ENCODE assay signal across 1 cellular context in the genomic region with DNA sequence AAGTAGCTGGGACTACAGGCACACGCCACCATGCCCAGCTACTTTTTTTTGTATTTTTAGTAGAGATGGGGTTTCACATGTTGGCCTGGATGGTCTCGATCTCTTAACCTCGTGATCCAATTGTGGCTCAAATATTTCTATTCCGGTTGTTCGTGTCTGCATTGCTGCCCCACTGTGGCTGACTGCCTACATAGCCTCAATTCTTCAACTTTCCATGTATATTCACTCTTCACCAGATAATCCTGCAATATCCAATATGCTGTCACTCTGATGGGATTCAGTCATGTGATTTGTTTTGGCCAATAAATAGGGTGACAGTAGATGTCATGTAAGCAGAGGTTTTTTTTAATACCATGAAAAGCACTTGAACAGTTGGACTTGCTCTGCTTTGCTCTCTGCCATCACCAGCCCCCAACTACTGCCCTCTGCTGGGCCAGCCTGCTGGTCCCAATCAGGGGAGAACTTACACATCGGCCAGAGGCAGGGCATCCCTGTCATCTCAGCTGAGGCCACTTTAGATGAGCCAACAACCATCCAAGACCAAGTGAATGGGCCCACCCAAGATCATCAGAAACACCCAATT.
TF ChIP-seq lines count a peak whose summit lies in the region.

No MANE protein-coding gene starts in this region.

TF ChIP-seq in WTC11, 78 proteins besides CTCF, POLR2A, EP300 and RAD21 (continued from another document):
- TF ChIP-seq E2F4 (CRISPR knock-in tag; IDR thresholded peaks at IDR 0.05; ENCODE audit: borderline replicate concordance, low read depth) (no peak), ZNF512 (CRISPR knock-in tag; IDR thresholded peaks at IDR 0.05; ENCODE audit: borderline replicate concordance) (no peak), SOX15 (CRISPR knock-in tag; IDR thresholded peaks at IDR 0.05) (no peak), NFATC4 (CRISPR knock-in tag; IDR thresholded peaks at IDR 0.05) (no peak), NFYB (CRISPR knock-in tag; conservative IDR thresholded peaks at IDR 0.05; ENCODE audit: low read depth) (no peak), TP53 (CRISPR knock-in tag; IDR thresholded peaks at IDR 0.05) (no peak), HMGXB4 (CRISPR knock-in tag; IDR thresholded peaks at IDR 0.05) (no peak), ZNF423 (CRISPR knock-in tag; IDR thresholded peaks at IDR 0.05) (no peak), GTF2I (CRISPR knock-in tag; conservative IDR thresholded peaks at IDR 0.05) (no peak), NR1H2 (CRISPR knock-in tag; IDR thresholded peaks at IDR 0.05) (no peak), ZBTB21 (CRISPR knock-in tag; IDR thresholded peaks at IDR 0.05; ENCODE audit: borderline replicate concordance) (no peak), OVOL2 (CRISPR knock-in tag; IDR thresholded peaks at IDR 0.05; ENCODE audit: borderline replicate concordance) (no peak)
- TF ChIP-seq, protein P1, sequence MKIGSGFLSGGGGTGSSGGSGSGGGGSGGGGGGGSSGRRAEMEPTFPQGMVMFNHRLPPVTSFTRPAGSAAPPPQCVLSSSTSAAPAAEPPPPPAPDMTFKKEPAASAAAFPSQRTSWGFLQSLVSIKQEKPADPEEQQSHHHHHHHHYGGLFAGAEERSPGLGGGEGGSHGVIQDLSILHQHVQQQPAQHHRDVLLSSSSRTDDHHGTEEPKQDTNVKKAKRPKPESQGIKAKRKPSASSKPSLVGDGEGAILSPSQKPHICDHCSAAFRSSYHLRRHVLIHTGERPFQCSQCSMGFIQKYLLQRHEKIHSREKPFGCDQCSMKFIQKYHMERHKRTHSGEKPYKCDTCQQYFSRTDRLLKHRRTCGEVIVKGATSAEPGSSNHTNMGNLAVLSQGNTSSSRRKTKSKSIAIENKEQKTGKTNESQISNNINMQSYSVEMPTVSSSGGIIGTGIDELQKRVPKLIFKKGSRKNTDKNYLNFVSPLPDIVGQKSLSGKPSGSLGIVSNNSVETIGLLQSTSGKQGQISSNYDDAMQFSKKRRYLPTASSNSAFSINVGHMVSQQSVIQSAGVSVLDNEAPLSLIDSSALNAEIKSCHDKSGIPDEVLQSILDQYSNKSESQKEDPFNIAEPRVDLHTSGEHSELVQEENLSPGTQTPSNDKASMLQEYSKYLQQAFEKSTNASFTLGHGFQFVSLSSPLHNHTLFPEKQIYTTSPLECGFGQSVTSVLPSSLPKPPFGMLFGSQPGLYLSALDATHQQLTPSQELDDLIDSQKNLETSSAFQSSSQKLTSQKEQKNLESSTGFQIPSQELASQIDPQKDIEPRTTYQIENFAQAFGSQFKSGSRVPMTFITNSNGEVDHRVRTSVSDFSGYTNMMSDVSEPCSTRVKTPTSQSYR (CRISPR knock-in tag; IDR thresholded peaks at IDR 0.05), result no peak
- TF ChIP-seq, protein P2, sequence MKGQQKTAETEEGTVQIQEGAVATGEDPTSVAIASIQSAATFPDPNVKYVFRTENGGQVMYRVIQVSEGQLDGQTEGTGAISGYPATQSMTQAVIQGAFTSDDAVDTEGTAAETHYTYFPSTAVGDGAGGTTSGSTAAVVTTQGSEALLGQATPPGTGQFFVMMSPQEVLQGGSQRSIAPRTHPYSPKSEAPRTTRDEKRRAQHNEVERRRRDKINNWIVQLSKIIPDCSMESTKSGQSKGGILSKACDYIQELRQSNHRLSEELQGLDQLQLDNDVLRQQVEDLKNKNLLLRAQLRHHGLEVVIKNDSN (CRISPR knock-in tag; IDR thresholded peaks at IDR 0.05), result no peak
